8 cellular contexts compared by ENCODE assay signal in genomic region chr19:10518444-10519361, GRCh38. TPM values are rescaled to one million over a fixed set of nuclear protein-coding genes. Genes with fewer than 3 reads are reported as not detected.
A peak's percentile ranks its signal among the peaks of the same experiment; 100 is the strongest.
DNase-seq lines count a peak whose midpoint lies in the region; ATAC-seq, FAIRE-seq and TF ChIP-seq lines count a peak whose summit lies in the region.

No MANE protein-coding gene starts in this region.

- POLR2A ChIA-PET in CD8-positive, alpha-beta T cell (lab: Charles Lee): interaction anchor here (1.0 kb wide), 1 partner anchor 56 kb away, joined by 3 read pairs; no protein-coding TSS in a partner anchor

- no peak for FAIRE-seq in HTR-8/SVneo (lab: Jason Lieb, UNC)

- no peak for TF ChIP-seq EP300 in Ishikawa (IDR thresholded peaks at IDR 0.05; ENCODE audit: borderline replicate concordance)

- in situ Hi-C loops in brain microvascular endothelial cell (cut with HindIII; ENCODE audit: low pct_ligation_motif_present, low sequenced_read_pairs): no loop called here

- CTCF ChIA-PET in CD8-positive, alpha-beta T cell (lab: Charles Lee): interaction anchor here (0.7 to 1.1 kb wide), 3 partner anchors 11 to 344 kb away, joined by 3 read pairs; no protein-coding TSS in a partner anchor

- ATAC-seq in CD8-positive, alpha-beta T cell: no peak
- ATAC-seq in natural killer cell treated with Interleukin-12 subunit alpha and Interleukin-12 subunit beta and Interleukin-15 and Interleukin-18, amount 100 ng/mL, for 72 hours: peak in 1 of 2 donors; percentile 32
- ATAC-seq in HG03378 (IDR thresholded peaks at IDR 0.05; ENCODE audit: unreplicated experiment): no peak

- peak in 4 of 7 experiments; percentile 35 to 56 (median 42) for DNase-seq in CD8-positive, alpha-beta T cell
- DNase-seq in brain microvascular endothelial cell (no peak), HTR-8/SVneo (ENCODE audit: insufficient read length, low spot score) (no peak), amniotic stem cell (lab: John Stamatoyannopoulos, UW) (no peak), OCI-M2 (lab: John Stamatoyannopoulos, UW; ENCODE audit: unreplicated experiment) (no peak)
- DNase-seq in natural killer cell treated with Interleukin-12 subunit alpha and Interleukin-12 subunit beta and Interleukin-15 and Interleukin-18, amount 100 ng/mL, for 72 hours (ENCODE audit: low spot score): peak; percentile 75

- no peak for TF ChIP-seq CTCF in CD8-positive, alpha-beta T cell (IDR thresholded peaks at IDR 0.05)
- no peak for TF ChIP-seq CTCF in brain microvascular endothelial cell (IDR thresholded peaks at IDR 0.05; ENCODE audit: low read depth, low read length, missing control alignments)

- TF ChIP-seq RAD21 in Ishikawa (IDR thresholded peaks at IDR 0.05; ENCODE audit: low read depth): no peak

- no peaks in the 10 kb centered on the region for H3K36me3 ChIP-seq in CD8-positive, alpha-beta T cell (ENCODE audit: insufficient read depth, low read length)
- no peaks in the 10 kb centered on the region for H3K36me3 ChIP-seq in brain microvascular endothelial cell (replicated peaks)

- peaks cover 32% of the 10 kb centered on the region for H3K4me1 ChIP-seq in CD8-positive, alpha-beta T cell (ENCODE audit: insufficient read depth, low read length)

- no peaks in the 10 kb centered on the region for H3K36me3 Mint-ChIP-seq in CD8-positive, alpha-beta T cell
- H3K36me3 Mint-ChIP-seq in natural killer cell treated with Interleukin-12 subunit alpha and Interleukin-12 subunit beta and Interleukin-15 and Interleukin-18, amount 100 ng/mL, for 72 hours: peaks cover under 1% of the 10 kb centered on the region

- H3K4me1 Mint-ChIP-seq in CD8-positive, alpha-beta T cell (ENCODE audit: low read depth): peaks cover 40% of the 10 kb centered on the region
- H3K4me1 Mint-ChIP-seq in natural killer cell treated with Interleukin-12 subunit alpha and Interleukin-12 subunit beta and Interleukin-15 and Interleukin-18, amount 100 ng/mL, for 72 hours (ENCODE audit: low read depth in 2 of 2): peaks cover 45 to 59% of the 10 kb centered on the region in 2 donors

- H3K4me3 ChIP-seq in CD8-positive, alpha-beta T cell (ENCODE audit: low read depth, low read length): peak overlapping the region; percentile 49
- peak overlapping the region; percentile 49 for H3K4me3 ChIP-seq in brain microvascular endothelial cell (ENCODE audit: low read depth, low read length)

- peak overlapping the region; percentile 76 for H3K27ac Mint-ChIP-seq in CD8-positive, alpha-beta T cell
- peak overlapping the region; percentile 64 to 86 for H3K27ac Mint-ChIP-seq in natural killer cell treated with Interleukin-12 subunit alpha and Interleukin-12 subunit beta and Interleukin-15 and Interleukin-18, amount 100 ng/mL, for 72 hours

- H3K27ac ChIP-seq in CD8-positive, alpha-beta T cell (ENCODE audit: low read depth, low read length): peak overlapping the region; percentile 60
- H3K27ac ChIP-seq in brain microvascular endothelial cell: no peak overlapping the region

- intact Hi-C loops in CD8-positive, alpha-beta T cell (cut with DNase I, micrococcal nuclease): no loop called here

- H3K27me3 ChIP-seq in CD8-positive, alpha-beta T cell (ENCODE audit: insufficient read depth, low read length): peaks cover 30% of the 10 kb centered on the region
- H3K27me3 ChIP-seq in brain microvascular endothelial cell (replicated peaks): peaks cover 4% of the 10 kb centered on the region

- H3K27me3 Mint-ChIP-seq in CD8-positive, alpha-beta T cell (ENCODE audit: low read depth): peaks cover 39% of the 10 kb centered on the region
- no peaks in the 10 kb centered on the region for H3K27me3 Mint-ChIP-seq in natural killer cell treated with Interleukin-12 subunit alpha and Interleukin-12 subunit beta and Interleukin-15 and Interleukin-18, amount 100 ng/mL, for 72 hours

- H3K9me3 Mint-ChIP-seq in CD8-positive, alpha-beta T cell: no peaks in the 10 kb centered on the region
- H3K9me3 Mint-ChIP-seq in natural killer cell treated with Interleukin-12 subunit alpha and Interleukin-12 subunit beta and Interleukin-15 and Interleukin-18, amount 100 ng/mL, for 72 hours: no peaks in the 10 kb centered on the region

- H3K9me3 ChIP-seq in CD8-positive, alpha-beta T cell (ENCODE audit: low read length): no peaks in the 10 kb centered on the region

- peak overlapping the region; percentile 69 for H3K4me3 Mint-ChIP-seq in CD8-positive, alpha-beta T cell
- H3K4me3 Mint-ChIP-seq in natural killer cell treated with Interleukin-12 subunit alpha and Interleukin-12 subunit beta and Interleukin-15 and Interleukin-18, amount 100 ng/mL, for 72 hours: peak overlapping the region; percentile 82

TF ChIP-seq in Ishikawa, 13 proteins besides CTCF, POLR2A, EP300 and RAD21:
- TF ChIP-seq TEAD4 (IDR thresholded peaks at IDR 0.05): no peak
- 0 out of 2 replicates have a peak, but pooled peaks have one; percentile 8 for TF ChIP-seq ZBTB7A (IDR thresholded peaks at IDR 0.05; ENCODE audit: low read depth)
- no peak for TF ChIP-seq TCF12 (IDR thresholded peaks at IDR 0.05; ENCODE audit: low read depth)
- TF ChIP-seq FOXM1 (IDR thresholded peaks at IDR 0.05; ENCODE audit: borderline replicate concordance, low read depth): no peak

RNA-seq across cellular contexts. Expression of gene S1PR5, which starts 1.5 kb away (rescaled TPM):
- 10 to 100 TPM; 21.6 to 22.5 TPM for total RNA-seq in CD8-positive, alpha-beta T cell
- 10 to 100 TPM in 1 of 2 donors, 1 to 10 TPM in 1; 5.1 to 16.3 TPM for total RNA-seq in natural killer cell treated with Interleukin-12 subunit alpha and Interleukin-12 subunit beta and Interleukin-15 and Interleukin-18, amount 100 ng/mL, for 72 hours

RNA-seq across cellular contexts. Expression of gene KEAP1, which starts 15.5 kb away (rescaled TPM):
- 10 to 100 TPM; 13.1 to 13.7 TPM for total RNA-seq in CD8-positive, alpha-beta T cell
- total RNA-seq in natural killer cell treated with Interleukin-12 subunit alpha and Interleukin-12 subunit beta and Interleukin-15 and Interleukin-18, amount 100 ng/mL, for 72 hours: 100 to 1,000 TPM in 1 of 2 donors, 10 to 100 TPM in 1; 94.0 to 118 TPM

RNA-seq across cellular contexts. Expression of gene ATG4D, which starts 25.0 kb away (rescaled TPM):
- total RNA-seq in CD8-positive, alpha-beta T cell: 10 to 100 TPM; 82.0 to 91.1 TPM
- total RNA-seq in natural killer cell treated with Interleukin-12 subunit alpha and Interleukin-12 subunit beta and Interleukin-15 and Interleukin-18, amount 100 ng/mL, for 72 hours: 10 to 100 TPM; 67.4 to 71.0 TPM

RNA-seq across cellular contexts. Expression of gene KRI1, which starts 47.1 kb away (rescaled TPM):
- total RNA-seq in CD8-positive, alpha-beta T cell: 10 to 100 TPM; 29.8 to 33.9 TPM
- 10 to 100 TPM; 50.9 to 89.6 TPM for total RNA-seq in natural killer cell treated with Interleukin-12 subunit alpha and Interleukin-12 subunit beta and Interleukin-15 and Interleukin-18, amount 100 ng/mL, for 72 hours

RNA-seq across cellular contexts. Expression of gene CDKN2D, which starts 50.1 kb away (rescaled TPM):
- total RNA-seq in CD8-positive, alpha-beta T cell: 10 to 100 TPM; 58.5 to 61.3 TPM
- total RNA-seq in natural killer cell treated with Interleukin-12 subunit alpha and Interleukin-12 subunit beta and Interleukin-15 and Interleukin-18, amount 100 ng/mL, for 72 hours: 10 to 100 TPM; 28.0 to 33.9 TPM

Comparison
In these comparisons a context has a peak if more than half of its experiments do, and no peak if none do; other contexts are left out.
1. DNase-seq: peak in CD8-positive, alpha-beta T cell (4 of 7) and natural killer cell treated with Interleukin-12 subunit alpha and Interleukin-12 subunit beta and Interleukin-15 and Interleukin-18, amount 100 ng/mL, for 72 hours (single experiment); none in brain microvascular endothelial cell (single experiment), HTR-8/SVneo (single experiment), amniotic stem cell (single experiment) and OCI-M2 (single experiment).
2. RNA of gene KEAP1, which starts 15.5 kb away (total RNA-seq): 94.0 to 118 TPM in natural killer cell treated with Interleukin-12 subunit alpha and Interleukin-12 subunit beta and Interleukin-15 and Interleukin-18, amount 100 ng/mL, for 72 hours; 13.1 to 13.7 TPM in CD8-positive, alpha-beta T cell; every median in the first group is over 4 times any median in the second.